Comparison of ENCODE assay signal across 13 cellular contexts in genomic region chr2:75076088-75076487, GRCh38.
DNase-seq lines count a peak whose midpoint lies in the region; TF ChIP-seq lines count a peak whose summit lies in the region.
"Had no signal": no experiment of that assay in that cellular context is flagged by ENCODE, and none has a peak within 500 bp of the region (broad histone marks: within the 10 kb centered on the region; RNA-seq: fewer than 3 reads in every experiment).

No MANE protein-coding gene starts in this region.

- H2BK120ac ChIP-seq in mesendoderm (ENCODE audit: low read depth, low read length) = no peak overlapping the region

- H2BK5ac ChIP-seq in mesendoderm (ENCODE audit: low read length) = no peak overlapping the region

- TF ChIP-seq CTCF in GM10266 (IDR thresholded peaks at IDR 0.05; ENCODE audit: control insufficient read depth, insufficient read depth, low read depth, missing control alignments) = no peak
- TF ChIP-seq CTCF in MM.1S (IDR thresholded peaks at IDR 0.05; ENCODE audit: low read length) = no peak

- H3K9me2 ChIP-seq in MM.1S (replicated peaks; ENCODE audit: insufficient read depth, low read length) = no peaks in the 10 kb centered on the region

- no peaks in the 10 kb centered on the region for H3K36me3 ChIP-seq in mesendoderm (ENCODE audit: control insufficient read depth, insufficient read depth, low read length)
- no peaks in the 10 kb centered on the region for H3K36me3 ChIP-seq in MM.1S (replicated peaks; ENCODE audit: insufficient read depth, low read length)

- H3K79me1 ChIP-seq in mesendoderm (ENCODE audit: low read length) = no peaks in the 10 kb centered on the region

- H4K8ac ChIP-seq in mesendoderm (ENCODE audit: low read depth, low read length) = no peak overlapping the region

- no peak overlapping the region for H4K5ac ChIP-seq in mesendoderm (ENCODE audit: low read length)

- DNase-seq in DMS53 treated with DMSO at 0.1 percent for 48 hours (lab: John Stamatoyannopoulos, UW; ENCODE audit: unreplicated experiment) (peak; percentile 95), NCI-H187 (lab: John Stamatoyannopoulos, UW) (peak; percentile 71 to 79), NCI-H524 (lab: John Stamatoyannopoulos, UW) (peak; percentile 95 to 99), myocyte (ENCODE audit: low read depth) (peak; percentile 97), mesendoderm (no peak), GM10266 (ENCODE audit: extremely low spot score) (no peak), MM.1S (no peak)
- no peak for DNase-seq in stimulated activated CD4-positive, alpha-beta T cell treated with anti-CD3 and anti-CD28 coated beads, Interleukin-15, amount 100 ng/mL, for 24 hours
- DNase-seq: activated effector memory CD4-positive, alpha-beta T cell treated with anti-CD3 and anti-CD28 coated beads, Interleukin-2, amount 50 U/mL, for 16 hours; amygdala; cerebellar nuclear complex; naive B cell; NCI-H1048 had no signal

- H3K23ac ChIP-seq in mesendoderm (ENCODE audit: low read length) = no peak overlapping the region

- no peak overlapping the region for H3K18ac ChIP-seq in mesendoderm (ENCODE audit: low read length)

- no peak overlapping the region for H3K4ac ChIP-seq in mesendoderm (ENCODE audit: low read depth, low read length)

- H3K27me3 ChIP-seq in mesendoderm (ENCODE audit: insufficient read depth, low read length, poor library complexity) (no peaks in the 10 kb centered on the region), MM.1S (replicated peaks; ENCODE audit: insufficient read depth, low read length) (no peaks in the 10 kb centered on the region)

- H3K9ac ChIP-seq in mesendoderm (ENCODE audit: low read length) = no peak overlapping the region
- H3K9ac ChIP-seq in MM.1S (ENCODE audit: low read length) = no peak overlapping the region

- H2AK5ac ChIP-seq in mesendoderm (ENCODE audit: low read length) = no peak overlapping the region

- no peak overlapping the region for H2AFZ ChIP-seq in MM.1S (ENCODE audit: low read length)

- H3K79me2 ChIP-seq in mesendoderm (ENCODE audit: control insufficient read depth, insufficient read depth, low read length) (no peaks in the 10 kb centered on the region), MM.1S (ENCODE audit: low read length) (no peaks in the 10 kb centered on the region)

- H3F3A ChIP-seq in MM.1S (ENCODE audit: insufficient read depth, low read length) = no peaks in the 10 kb centered on the region

- H3K27ac ChIP-seq in mesendoderm (ENCODE audit: low read depth, low read length) (no peak overlapping the region), MM.1S (ENCODE audit: low read length) (no peak overlapping the region)

- H2BK15ac ChIP-seq in mesendoderm (replicated peaks; ENCODE audit: low read depth) = no peak overlapping the region

- H4K20me1 ChIP-seq in MM.1S (ENCODE audit: insufficient read depth, low read length) = no peaks in the 10 kb centered on the region

- H3K4me1 ChIP-seq in mesendoderm (ENCODE audit: control insufficient read depth, low read depth, low read length) (no peaks in the 10 kb centered on the region), MM.1S (ENCODE audit: low read length) (no peaks in the 10 kb centered on the region)

- H3K4me3 ChIP-seq in mesendoderm (ENCODE audit: low read length) = no peak overlapping the region
- no peak overlapping the region for H3K4me3 ChIP-seq in MM.1S (ENCODE audit: low read length)

- WGBS in mesendoderm (ENCODE audit: extremely low coverage, insufficient coverage, low lambda C conversion rate) = no CpG with 5 or more reads among the region's 2 CpGs

- no peaks in the 10 kb centered on the region for H3K9me3 ChIP-seq in MM.1S (replicated peaks; ENCODE audit: insufficient read depth, low read length)

- H3K4me2 ChIP-seq in mesendoderm (ENCODE audit: low read length) = no peak overlapping the region
- H3K4me2 ChIP-seq in MM.1S (ENCODE audit: low read depth, low read length) = no peak overlapping the region

- no peak overlapping the region for H3K56ac ChIP-seq in mesendoderm (ENCODE audit: low read length)

Comparison
In these comparisons a context has a peak if more than half of its experiments do, and no peak if none do; other contexts are left out.
1. DNase-seq: peak in DMS53 treated with DMSO at 0.1 percent for 48 hours (single experiment), NCI-H187 (2 of 2), NCI-H524 (2 of 2) and myocyte (single experiment); none in stimulated activated CD4-positive, alpha-beta T cell treated with anti-CD3 and anti-CD28 coated beads, Interleukin-15, amount 100 ng/mL, for 24 hours (single experiment), mesendoderm (single experiment), GM10266 (single experiment) and MM.1S (single experiment).